8 cellular contexts compared by ENCODE assay signal in the genomic region with DNA sequence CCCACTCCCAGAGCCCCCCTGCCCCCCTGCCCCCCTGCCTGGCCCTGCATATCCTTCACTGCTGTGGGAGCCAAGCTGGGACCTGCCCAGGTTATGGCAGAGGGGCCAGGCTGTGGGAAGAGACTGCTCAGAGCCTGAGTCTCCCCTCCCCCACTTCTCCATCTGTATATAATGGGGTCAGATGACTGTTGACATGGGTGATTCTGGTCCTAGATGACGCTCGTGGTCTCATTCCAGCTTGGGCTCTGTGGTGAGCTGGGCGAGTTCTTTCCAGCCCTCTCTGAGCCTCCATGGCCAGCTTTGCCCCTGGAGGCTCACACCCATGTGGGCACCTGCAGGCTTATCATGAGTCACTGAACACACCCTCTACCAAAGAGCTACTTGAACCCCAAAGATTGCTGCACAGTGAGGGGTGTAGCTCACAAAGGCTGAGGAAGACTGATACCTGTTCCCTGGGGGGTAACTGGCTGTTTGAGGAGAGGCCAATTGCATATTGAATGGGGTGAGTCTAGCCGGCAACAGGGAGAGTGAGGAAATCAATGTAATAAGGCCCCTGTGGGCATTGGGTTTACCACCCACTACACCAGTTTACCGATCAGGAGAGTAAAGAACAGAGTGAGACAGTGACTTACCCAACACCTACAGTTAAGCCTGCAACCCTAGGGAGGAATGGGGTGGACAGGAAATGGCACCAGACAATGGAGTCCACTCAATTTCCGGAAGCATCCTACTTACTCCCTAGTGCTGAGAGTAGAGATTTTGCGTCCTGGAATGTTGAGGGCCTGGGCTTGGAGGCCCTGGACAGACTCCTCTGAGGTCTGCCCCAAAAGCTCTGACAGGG. TPM values are rescaled to one million over a fixed set of nuclear protein-coding genes. Genes with fewer than 3 reads are reported as not detected.
DNase-seq lines count a peak whose midpoint lies in the region; ATAC-seq and TF ChIP-seq lines count a peak whose summit lies in the region.

No MANE protein-coding gene starts in this region.

- no peak for TF ChIP-seq CTCF in left ventricle myocardium inferior (IDR thresholded peaks at IDR 0.05; ENCODE audit: borderline replicate concordance)

- H3K27me3 ChIP-seq in Karpas-422 (ENCODE audit: low read length), result no peaks in the 10 kb centered on the region
- no peaks in the 10 kb centered on the region for H3K27me3 ChIP-seq in left ventricle myocardium inferior (ENCODE audit: low read depth)

- peak overlapping the region; percentile 95 for H3K4me2 ChIP-seq in Karpas-422 (ENCODE audit: low read depth, low read length, poor library complexity, severe bottlenecking)

- no peaks in the 10 kb centered on the region for H4K20me1 ChIP-seq in Karpas-422 (ENCODE audit: insufficient read depth, low read depth, low read length)

- DNase-seq in CD1c-positive myeloid dendritic cell (ENCODE audit: extremely low spot score) (peak; percentile 33), Karpas-422 (peak; percentile 57), left ventricle myocardium inferior (no peak), sciatic nerve (ENCODE audit: low spot score) (no peak), cortex of kidney (lab: John Stamatoyannopoulos, UW) (no peak), GDM1 (lab: John Stamatoyannopoulos, UW) (no peak)
- DNase-seq in activated naive CD8-positive, alpha-beta T cell treated with anti-CD3 and anti-CD28 coated beads, Interleukin-2, amount 10 ng/mL, durations not matched to agents 7 days and 5 days, result no peak
- DNase-seq in central memory CD4-positive, alpha-beta T cell, result no peak

- H3K9me3 ChIP-seq in Karpas-422 (ENCODE audit: low read length) (no peaks in the 10 kb centered on the region), left ventricle myocardium inferior (replicated peaks) (no peaks in the 10 kb centered on the region)

- no peaks in the 10 kb centered on the region for H3K9me2 ChIP-seq in Karpas-422 (replicated peaks; ENCODE audit: insufficient read depth, low read length)

- POLR2A ChIA-PET in activated naive CD8-positive, alpha-beta T cell treated with anti-CD3 and anti-CD28 coated beads, Interleukin-2, amount 10 ng/mL, durations not matched to agents 7 days and 5 days (lab: Charles Lee), result interaction anchor here (1.2 to 3.4 kb wide), 7 partner anchors 9 to 90 kb away, joined by 3 to 31 read pairs (median 7); no protein-coding TSS in a partner anchor

- H3K4me3 Mint-ChIP-seq in activated naive CD8-positive, alpha-beta T cell treated with anti-CD3 and anti-CD28 coated beads, Interleukin-2, amount 10 ng/mL, durations not matched to agents 7 days and 5 days, result peak overlapping the region; percentile 73

- H3K4me1 ChIP-seq in Karpas-422 (ENCODE audit: low read length), result peaks cover 31% of the 10 kb centered on the region
- H3K4me1 ChIP-seq in left ventricle myocardium inferior, result peaks cover 80% of the 10 kb centered on the region

- peak overlapping the region; percentile 91 for H3K27ac Mint-ChIP-seq in activated naive CD8-positive, alpha-beta T cell treated with anti-CD3 and anti-CD28 coated beads, Interleukin-2, amount 10 ng/mL, durations not matched to agents 7 days and 5 days

- no peaks in the 10 kb centered on the region for H3K9me3 Mint-ChIP-seq in activated naive CD8-positive, alpha-beta T cell treated with anti-CD3 and anti-CD28 coated beads, Interleukin-2, amount 10 ng/mL, durations not matched to agents 7 days and 5 days

- H3K36me3 ChIP-seq in Karpas-422 (ENCODE audit: insufficient read depth, low read length) (no peaks in the 10 kb centered on the region), left ventricle myocardium inferior (no peaks in the 10 kb centered on the region)

- peak overlapping the region; percentile 63; the same call in 1 of the 2 replicates for H3K27ac ChIP-seq in Karpas-422 (ENCODE audit: low read length)
- H3K27ac ChIP-seq in left ventricle myocardium inferior (replicated peaks), result peak overlapping the region; percentile 100

- peak overlapping the region; percentile 93 for H3K9ac ChIP-seq in Karpas-422 (ENCODE audit: low read length)

- H3K4me3 ChIP-seq in Karpas-422 (ENCODE audit: low read length), result peak overlapping the region; percentile 80
- H3K4me3 ChIP-seq in left ventricle myocardium inferior, result peak overlapping the region; percentile 62

- ATAC-seq in activated naive CD8-positive, alpha-beta T cell treated with anti-CD3 and anti-CD28 coated beads, Interleukin-2, amount 10 ng/mL, durations not matched to agents 7 days and 5 days (ENCODE audit: low read depth), result no peak
- peak; percentile 4 for ATAC-seq in sciatic nerve

- no peak overlapping the region for H2AFZ ChIP-seq in Karpas-422 (ENCODE audit: low read length)

- no peaks in the 10 kb centered on the region for H3K36me3 Mint-ChIP-seq in activated naive CD8-positive, alpha-beta T cell treated with anti-CD3 and anti-CD28 coated beads, Interleukin-2, amount 10 ng/mL, durations not matched to agents 7 days and 5 days

- intact Hi-C loops in left ventricle myocardium inferior (cut with micrococcal nuclease), result no loop called here
- intact Hi-C loops in sciatic nerve (cut with DNase I), result no loop called here

- no peaks in the 10 kb centered on the region for H3K27me3 Mint-ChIP-seq in activated naive CD8-positive, alpha-beta T cell treated with anti-CD3 and anti-CD28 coated beads, Interleukin-2, amount 10 ng/mL, durations not matched to agents 7 days and 5 days

- peaks cover under 1% of the 10 kb centered on the region for H3K79me2 ChIP-seq in Karpas-422 (ENCODE audit: low read length)

- peaks cover 38% of the 10 kb centered on the region for H3K4me1 Mint-ChIP-seq in activated naive CD8-positive, alpha-beta T cell treated with anti-CD3 and anti-CD28 coated beads, Interleukin-2, amount 10 ng/mL, durations not matched to agents 7 days and 5 days

RNA-seq across cellular contexts. Expression of a gene that starts 4.2 kb away (rescaled TPM):
- 52.0 and 103 TPM in 2 replicates for total RNA-seq in Karpas-422 (2014; rRNA removed; shearing (Covaris generic); ENCODE audit: low replicate concordance)
- total RNA-seq in activated naive CD8-positive, alpha-beta T cell treated with anti-CD3 and anti-CD28 coated beads, Interleukin-2, amount 10 ng/mL, durations not matched to agents 7 days and 5 days, result 100 to 1,000 TPM; 218 to 229 TPM
- total RNA-seq in left ventricle myocardium inferior (10.2 TPM), sciatic nerve (257 TPM)

Comparison
In these comparisons a context has a peak if more than half of its experiments do, and no peak if none do; other contexts are left out.
1. DNase-seq: peak in CD1c-positive myeloid dendritic cell (single experiment) and Karpas-422 (single experiment); none in activated naive CD8-positive, alpha-beta T cell treated with anti-CD3 and anti-CD28 coated beads, Interleukin-2, amount 10 ng/mL, durations not matched to agents 7 days and 5 days (single experiment), left ventricle myocardium inferior (single experiment), sciatic nerve (single experiment), cortex of kidney (single experiment), central memory CD4-positive, alpha-beta T cell (single experiment) and GDM1 (single experiment).